In the genomic region with DNA sequence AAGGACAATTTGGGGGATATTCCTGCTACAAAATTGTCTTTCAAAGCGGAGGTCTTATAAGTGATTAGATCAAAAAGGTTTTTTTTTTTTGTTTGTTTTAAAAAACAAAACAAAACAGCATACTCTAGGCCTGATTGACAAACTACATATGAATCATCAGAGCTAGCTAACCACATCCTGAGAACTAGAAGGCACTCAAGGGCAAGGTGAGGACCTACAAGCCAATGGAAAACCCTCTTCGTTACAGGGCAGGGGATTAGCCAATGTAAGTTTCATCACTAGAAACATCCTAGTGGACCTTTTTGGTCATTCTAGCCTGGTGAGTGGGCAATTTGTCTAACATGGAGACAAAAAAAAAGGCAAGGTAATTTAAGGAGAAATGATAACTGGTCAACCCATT, we compare ENCODE assay signal across 22 cellular contexts.
A peak's percentile ranks its signal among the peaks of the same experiment; 100 is the strongest.
DNase-seq lines count a peak whose midpoint lies in the region; ATAC-seq, FAIRE-seq and TF ChIP-seq lines count a peak whose summit lies in the region.
"Had no signal": no experiment of that assay in that cellular context is flagged by ENCODE, and none has a peak within 500 bp of the region (broad histone marks: within the 10 kb centered on the region; RNA-seq: fewer than 3 reads in every experiment).

No MANE protein-coding gene starts in this region.

- no peak overlapping the region for H3K4me3 ChIP-seq in keratinocyte (ENCODE audit: control insufficient read depth in 2 of 3, extremely low read depth in 1 of 3, insufficient read depth in 2 of 3, low read depth in 1 of 3, low read length in 3 of 3)
- H3K4me3 ChIP-seq: ovary, tibial artery had no signal

- no peak overlapping the region for H3K27ac ChIP-seq in keratinocyte (ENCODE audit: control insufficient read depth, insufficient read depth, low read length)
- H3K27ac ChIP-seq: ovary, tibial artery had no signal

- H3K36me3 ChIP-seq in keratinocyte (ENCODE audit: control insufficient read depth in 2 of 2, extremely low read depth in 1 of 2, insufficient read depth in 2 of 2, low read length in 2 of 2) = no peaks in the 10 kb centered on the region
- H3K36me3 ChIP-seq: ovary, tibial artery had no signal

- H3K9me1 ChIP-seq in keratinocyte (ENCODE audit: control insufficient read depth, extremely low read depth, insufficient read depth, low read length) = no peaks in the 10 kb centered on the region

- peaks cover 13% of the 10 kb centered on the region for H3K4me1 ChIP-seq in keratinocyte (ENCODE audit: control insufficient read depth, extremely low read depth, insufficient read depth, low read length)
- H3K4me1 ChIP-seq: tibial artery had no signal

- no peak overlapping the region for H2AFZ ChIP-seq in keratinocyte (ENCODE audit: control insufficient read depth, low read length)

- no peaks in the 10 kb centered on the region for H4K20me1 ChIP-seq in keratinocyte (ENCODE audit: control insufficient read depth, extremely low read depth, insufficient read depth, low read length)

- no peaks in the 10 kb centered on the region for H3K79me2 ChIP-seq in keratinocyte (ENCODE audit: control insufficient read depth, insufficient read depth, low read length)

- DNase-seq in DMS53 treated with DMSO at 0.1 percent for 48 hours (lab: John Stamatoyannopoulos, UW; ENCODE audit: unreplicated experiment) (peak; percentile 65), HT1080 (ENCODE audit: low read depth) (peak; percentile 61), astrocyte of the hippocampus (ENCODE audit: low read depth, low spot score) (peak; percentile 25), keratinocyte (ENCODE audit: low read depth, low spot score) (no peak), OCI-M2 (lab: John Stamatoyannopoulos, UW; ENCODE audit: unreplicated experiment) (no peak), nucleus accumbens (lab: John Stamatoyannopoulos, UW) (no peak)
- DNase-seq: activated CD4-positive, alpha-beta T cell treated with anti-CD3 and anti-CD28 coated beads, Interleukin-2, amount 50 U/mL, for 1 hour; activated CD8-positive, alpha-beta memory T cell treated with anti-CD3 and anti-CD28 coated beads, Interleukin-2, amount 50 U/mL, for 4 hours; activated gamma-delta T cell; central memory CD4-positive, alpha-beta T cell; GOT3; islet precursor cell; naive thymus-derived CD4-positive, alpha-beta T cell; NCI-H187; NCI-H345; ovary; Right ventricle myocardium superior; stimulated activated naive B cell treated with anti-CD40 and anti-IgM and Interleukin-4, amounts not matched to agents 10 μg/mL and 1 μg/mL and 100 μg/mL, for 72 hours; tibial artery had no signal

- ATAC-seq in GM19397 (IDR thresholded peaks at IDR 0.05; ENCODE audit: unreplicated experiment) = no peak
- ATAC-seq in HG03045 (IDR thresholded peaks at IDR 0.05; ENCODE audit: unreplicated experiment) = no peak
- ATAC-seq: naive thymus-derived CD4-positive, alpha-beta T cell; sciatic nerve; stimulated activated naive B cell treated with anti-CD40 and anti-IgM and Interleukin-4, amounts not matched to agents 10 μg/mL and 1 μg/mL and 100 μg/mL, for 72 hours had no signal

- dilution Hi-C loops in keratinocyte (cut with MboI; ENCODE audit: extremely low pct_ligation_motif_present, low sequenced_read_pairs) = no loop called here

- TF ChIP-seq CTCF in keratinocyte (optimal IDR thresholded peaks at IDR 0.05 in 1 of 3, IDR thresholded peaks at IDR 0.05 in 1 of 3, conservative IDR thresholded peaks at IDR 0.05 in 1 of 3; ENCODE audit: extremely low read depth in 1 of 3, insufficient read depth in 2 of 3, low read length in 3 of 3) = no peak

- no peaks in the 10 kb centered on the region for H3K27me3 ChIP-seq in keratinocyte (ENCODE audit: control insufficient read depth, extremely low read depth, insufficient read depth, low read length)
- H3K27me3 ChIP-seq: ovary, tibial artery had no signal

- no peaks in the 10 kb centered on the region for H3K9me3 ChIP-seq in keratinocyte (ENCODE audit: control insufficient read depth, low read depth, low read length)
- H3K9me3 ChIP-seq: ovary, tibial artery had no signal

- H3K4me2 ChIP-seq in keratinocyte (ENCODE audit: control insufficient read depth, extremely low read depth, insufficient read depth, low read depth, low read length) = no peak overlapping the region

- FAIRE-seq in keratinocyte (lab: Jason Lieb, UNC) = peak; percentile 67

- H3K9ac ChIP-seq in keratinocyte (ENCODE audit: control insufficient read depth, extremely low read depth, insufficient read depth, low read length) = no peak overlapping the region

Comparison
In these comparisons a context has a peak if more than half of its experiments do, and no peak if none do; other contexts are left out.
1. DNase-seq: peak in DMS53 treated with DMSO at 0.1 percent for 48 hours (single experiment), HT1080 (single experiment) and astrocyte of the hippocampus (single experiment); none in keratinocyte (single experiment), OCI-M2 (single experiment) and nucleus accumbens (0 of 56).